18 cellular contexts compared by ENCODE assay signal in the genomic region with DNA sequence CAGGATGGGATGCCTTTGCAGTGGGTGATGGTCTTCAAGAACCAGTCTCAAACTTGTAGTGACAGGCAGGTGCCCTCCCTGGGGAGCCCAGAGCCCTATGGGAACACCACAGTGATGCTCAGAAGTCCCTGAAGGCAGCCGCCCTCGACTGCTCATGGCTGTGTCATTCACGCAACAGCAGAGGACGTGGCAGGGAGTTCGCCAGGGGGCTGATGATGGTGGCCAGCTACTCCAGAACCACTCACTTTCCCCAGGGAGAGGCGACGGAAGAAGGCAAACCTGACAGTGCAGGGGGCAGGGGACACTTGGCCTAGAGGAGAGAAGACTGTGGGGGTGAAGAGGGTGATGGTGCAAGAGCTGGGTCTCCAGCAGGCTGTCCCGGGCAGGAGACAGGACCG. TPM values are rescaled to one million over a fixed set of nuclear protein-coding genes. Genes with fewer than 3 reads are reported as not detected.
"Had no signal": no experiment of that assay in that cellular context is flagged by ENCODE, and none has a peak within 500 bp of the region (broad histone marks: within the 10 kb centered on the region; RNA-seq: fewer than 3 reads in every experiment).

No MANE protein-coding gene starts in this region.

- H3K9me3 Mint-ChIP-seq: naive B cell had no signal

- DNase-seq: activated CD4-positive, alpha-beta T cell treated with anti-CD3 and anti-CD28 coated beads for 4 hours; activated naive CD4-positive, alpha-beta T cell treated with anti-CD3 and anti-CD28 coated beads, Interleukin-2, amount 50 U/mL, for 16 hours; adrenal gland; cortex of kidney; effector CD8-positive, alpha-beta T cell; foreskin melanocyte; heart left ventricle; left colon; naive B cell; posterior cingulate gyrus; stimulated activated CD4-positive, alpha-beta T cell treated with anti-CD3 and anti-CD28 coated beads, Interleukin-4, amount 100 ng/mL, for 4 hours; T1000 had no signal

- H3K27ac Mint-ChIP-seq: naive B cell had no signal

- H3K9me3 ChIP-seq: adrenal gland, heart left ventricle, tibial nerve had no signal

- H3K4me1 ChIP-seq: adrenal gland, heart left ventricle had no signal

- H3K4me3 ChIP-seq: adrenal gland, heart left ventricle, lung, skin epidermis, tibial nerve had no signal

- H3K36me3 ChIP-seq: adrenal gland, heart left ventricle, tibial nerve had no signal

- ATAC-seq: left colon had no signal

- H3K27ac ChIP-seq: adrenal gland, heart left ventricle, skin epidermis, tibial nerve, VCaP had no signal

- H3K4me3 Mint-ChIP-seq: naive B cell had no signal

RNA-seq across cellular contexts. Expression of a gene that starts 4.0 kb away (rescaled TPM):
- total RNA-seq: cardiac septum, left colon, lung had no signal
- polyA plus RNA-seq: heart left ventricle had no signal

RNA-seq across cellular contexts. Expression of a gene that starts 11.8 kb away (rescaled TPM):
- total RNA-seq: adrenal gland, cardiac septum, heart left ventricle, left colon, lung, subcutaneous adipose tissue, tibial nerve had no signal
- polyA plus RNA-seq: adrenal gland, heart left ventricle, lung had no signal
